In genomic region chr13:110881811-110882210, GRCh38 we compare ENCODE assay signal across 16 cellular contexts. TPM values are rescaled to one million over a fixed set of nuclear protein-coding genes. Genes with fewer than 3 reads are reported as not detected.
DNase-seq lines count a peak whose midpoint lies in the region; ATAC-seq and TF ChIP-seq lines count a peak whose summit lies in the region.
"Had no signal": no experiment of that assay in that cellular context is flagged by ENCODE, and none has a peak within 500 bp of the region (broad histone marks: within the 10 kb centered on the region; RNA-seq: fewer than 3 reads in every experiment).

No MANE protein-coding gene starts in this region.

- H3K4me3 ChIP-seq in hepatocyte, result no peak overlapping the region
- H3K4me3 ChIP-seq in smooth muscle cell, result no peak overlapping the region
- H3K4me3 ChIP-seq: GM23338 had no signal

- DNase-seq in activated naive CD8-positive, alpha-beta T cell treated with anti-CD3 and anti-CD28 coated beads, Interleukin-2, amount 50 U/mL, for 24 hours, result no peak
- DNase-seq in hepatocyte (ENCODE audit: low spot score), result no peak
- no peak for DNase-seq in osteocyte (ENCODE audit: extremely low spot score, unreplicated experiment)
- no peak for DNase-seq in smooth muscle cell (lab: John Stamatoyannopoulos, UW; ENCODE audit: unreplicated experiment)
- no peak for DNase-seq in NCI-H2029 treated with DMSO at 0.1 percent for 48 hours (lab: John Stamatoyannopoulos, UW)
- DNase-seq in inferior parietal cortex (ENCODE audit: extremely low spot score), result no peak
- no peak for DNase-seq in activated T-helper 2 cell treated with anti-CD3 and anti-CD28 coated beads, Interferon-gamma antibody, Interleukin-2, Interleukin-4, amounts not matched to agents 10 μg/mL and 5 μg/mL and 100 μg/mL, durations not matched to agents 14 hours and 24 hours and 36 hours (ENCODE audit: low spot score)
- DNase-seq: CD8-positive, alpha-beta T cell; COR-L47; DMS153; DMS79 treated with DMSO at 0.1 percent for 48 hours; EL; H7 had no signal

- H3K79me2 ChIP-seq in hepatocyte, result no peaks in the 10 kb centered on the region
- no peaks in the 10 kb centered on the region for H3K79me2 ChIP-seq in smooth muscle cell (ENCODE audit: low read depth)

- no peak for ATAC-seq in activated naive CD8-positive, alpha-beta T cell treated with anti-CD3 and anti-CD28 coated beads, Interleukin-2, amount 50 U/mL, for 24 hours
- no peak for ATAC-seq in HG02678 (IDR thresholded peaks at IDR 0.05; ENCODE audit: unreplicated experiment)
- ATAC-seq: CD8-positive, alpha-beta T cell; GM23338 had no signal

- WGBS in hepatocyte (ENCODE audit: low lambda C conversion rate, missing lambda C conversion rate), result 88% methylated on average over 9 of the region's 9 CpGs
- 79% methylated on average over 9 of the region's 9 CpGs for WGBS in smooth muscle cell (ENCODE audit: low lambda C conversion rate)

- no peaks in the 10 kb centered on the region for H3K9me2 ChIP-seq in hepatocyte (replicated peaks; ENCODE audit: insufficient read depth)

- H3K36me3 Mint-ChIP-seq in activated naive CD8-positive, alpha-beta T cell treated with anti-CD3 and anti-CD28 coated beads, Interleukin-2, amount 50 U/mL, for 24 hours (ENCODE audit: low read depth), result peaks cover 2% of the 10 kb centered on the region
- H3K36me3 Mint-ChIP-seq in osteocyte (ENCODE audit: unreplicated experiment), result peaks cover 10% of the 10 kb centered on the region
- peaks cover 3% of the 10 kb centered on the region for H3K36me3 Mint-ChIP-seq in activated T-helper 2 cell treated with anti-CD3 and anti-CD28 coated beads, Interferon-gamma antibody, Interleukin-2, Interleukin-4, amounts not matched to agents 10 μg/mL and 5 μg/mL and 100 μg/mL, durations not matched to agents 14 hours and 24 hours and 36 hours (ENCODE audit: low read depth)

- TF ChIP-seq CTCF in hepatocyte (IDR thresholded peaks at IDR 0.05; ENCODE audit: poor library complexity), result no peak
- TF ChIP-seq CTCF in osteocyte (IDR thresholded peaks at IDR 0.05), result no peak
- TF ChIP-seq CTCF in smooth muscle cell (IDR thresholded peaks at IDR 0.05; ENCODE audit: borderline replicate concordance, insufficient read depth, poor library complexity, severe bottlenecking), result no peak

- H2AFZ ChIP-seq in hepatocyte, result no peak overlapping the region
- no peak overlapping the region for H2AFZ ChIP-seq in smooth muscle cell (ENCODE audit: low read depth)
- H2AFZ ChIP-seq: GM23338 had no signal

- H3K9ac ChIP-seq in smooth muscle cell (ENCODE audit: low read depth), result no peak overlapping the region

- H3K36me3 ChIP-seq in hepatocyte (replicated peaks; ENCODE audit: insufficient read depth, low read depth), result no peaks in the 10 kb centered on the region
- H3K36me3 ChIP-seq in smooth muscle cell (ENCODE audit: low read depth), result no peaks in the 10 kb centered on the region

- H3K4me1 Mint-ChIP-seq in activated naive CD8-positive, alpha-beta T cell treated with anti-CD3 and anti-CD28 coated beads, Interleukin-2, amount 50 U/mL, for 24 hours, result peaks cover 11% of the 10 kb centered on the region
- peaks cover 17% of the 10 kb centered on the region for H3K4me1 Mint-ChIP-seq in osteocyte (ENCODE audit: unreplicated experiment)
- H3K4me1 Mint-ChIP-seq in activated T-helper 2 cell treated with anti-CD3 and anti-CD28 coated beads, Interferon-gamma antibody, Interleukin-2, Interleukin-4, amounts not matched to agents 10 μg/mL and 5 μg/mL and 100 μg/mL, durations not matched to agents 14 hours and 24 hours and 36 hours (ENCODE audit: low read depth), result peaks cover 12% of the 10 kb centered on the region

- no peak overlapping the region for H3K4me3 Mint-ChIP-seq in activated naive CD8-positive, alpha-beta T cell treated with anti-CD3 and anti-CD28 coated beads, Interleukin-2, amount 50 U/mL, for 24 hours
- no peak overlapping the region for H3K4me3 Mint-ChIP-seq in osteocyte (ENCODE audit: unreplicated experiment)
- H3K4me3 Mint-ChIP-seq in activated T-helper 2 cell treated with anti-CD3 and anti-CD28 coated beads, Interferon-gamma antibody, Interleukin-2, Interleukin-4, amounts not matched to agents 10 μg/mL and 5 μg/mL and 100 μg/mL, durations not matched to agents 14 hours and 24 hours and 36 hours (ENCODE audit: low read depth), result no peak overlapping the region
- H3K4me3 Mint-ChIP-seq: CD14-positive monocyte; CD8-positive, alpha-beta T cell; GM23338 had no signal

- peak overlapping the region; percentile 19 for H3K27ac Mint-ChIP-seq in activated naive CD8-positive, alpha-beta T cell treated with anti-CD3 and anti-CD28 coated beads, Interleukin-2, amount 50 U/mL, for 24 hours
- peak overlapping the region; percentile 21 for H3K27ac Mint-ChIP-seq in osteocyte (ENCODE audit: unreplicated experiment)
- no peak overlapping the region for H3K27ac Mint-ChIP-seq in activated T-helper 2 cell treated with anti-CD3 and anti-CD28 coated beads, Interferon-gamma antibody, Interleukin-2, Interleukin-4, amounts not matched to agents 10 μg/mL and 5 μg/mL and 100 μg/mL, durations not matched to agents 14 hours and 24 hours and 36 hours
- H3K27ac Mint-ChIP-seq: CD8-positive, alpha-beta T cell; GM23338 had no signal

- no peaks in the 10 kb centered on the region for H4K20me1 ChIP-seq in hepatocyte (ENCODE audit: insufficient read depth, poor library complexity, severe bottlenecking)
- H4K20me1 ChIP-seq in smooth muscle cell (ENCODE audit: low read depth), result peaks cover 14% of the 10 kb centered on the region

- H3K4me2 ChIP-seq in hepatocyte, result peak overlapping the region; percentile 13
- peak overlapping the region; percentile 77 for H3K4me2 ChIP-seq in smooth muscle cell
- H3K4me2 ChIP-seq: GM23338 had no signal

- intact Hi-C loops in activated T-helper 2 cell treated with anti-CD3 and anti-CD28 coated beads, Interferon-gamma antibody, Interleukin-2, Interleukin-4, amounts not matched to agents 10 μg/mL and 5 μg/mL and 100 μg/mL, durations not matched to agents 14 hours and 24 hours and 36 hours (cut with micrococcal nuclease), result no loop called here

- H3K9me3 ChIP-seq in hepatocyte (ENCODE audit: low read depth) (no peaks in the 10 kb centered on the region), smooth muscle cell (replicated peaks; ENCODE audit: low read depth) (no peaks in the 10 kb centered on the region)

- H3K27me3 ChIP-seq in hepatocyte, result no peaks in the 10 kb centered on the region
- no peaks in the 10 kb centered on the region for H3K27me3 ChIP-seq in smooth muscle cell (ENCODE audit: low read depth)

- H3K9me3 Mint-ChIP-seq in activated naive CD8-positive, alpha-beta T cell treated with anti-CD3 and anti-CD28 coated beads, Interleukin-2, amount 50 U/mL, for 24 hours, result no peaks in the 10 kb centered on the region
- no peaks in the 10 kb centered on the region for H3K9me3 Mint-ChIP-seq in osteocyte (ENCODE audit: unreplicated experiment)
- H3K9me3 Mint-ChIP-seq in activated T-helper 2 cell treated with anti-CD3 and anti-CD28 coated beads, Interferon-gamma antibody, Interleukin-2, Interleukin-4, amounts not matched to agents 10 μg/mL and 5 μg/mL and 100 μg/mL, durations not matched to agents 14 hours and 24 hours and 36 hours, result no peaks in the 10 kb centered on the region
- H3K9me3 Mint-ChIP-seq: CD14-positive monocyte; CD8-positive, alpha-beta T cell; GM23338 had no signal

- no peaks in the 10 kb centered on the region for H3K27me3 Mint-ChIP-seq in activated naive CD8-positive, alpha-beta T cell treated with anti-CD3 and anti-CD28 coated beads, Interleukin-2, amount 50 U/mL, for 24 hours
- no peaks in the 10 kb centered on the region for H3K27me3 Mint-ChIP-seq in osteocyte (ENCODE audit: unreplicated experiment)
- H3K27me3 Mint-ChIP-seq in activated T-helper 2 cell treated with anti-CD3 and anti-CD28 coated beads, Interferon-gamma antibody, Interleukin-2, Interleukin-4, amounts not matched to agents 10 μg/mL and 5 μg/mL and 100 μg/mL, durations not matched to agents 14 hours and 24 hours and 36 hours (ENCODE audit: low read depth), result no peaks in the 10 kb centered on the region

- H3F3A ChIP-seq in smooth muscle cell (ENCODE audit: low read depth), result peaks cover 17% of the 10 kb centered on the region

- H3K27ac ChIP-seq in hepatocyte, result peak overlapping the region; percentile 43
- H3K27ac ChIP-seq in smooth muscle cell (ENCODE audit: low read depth), result peak overlapping the region; percentile 78

- peaks cover 6% of the 10 kb centered on the region for H3K4me1 ChIP-seq in hepatocyte (ENCODE audit: insufficient read depth)
- H3K4me1 ChIP-seq in smooth muscle cell (ENCODE audit: low read depth), result peaks cover 27% of the 10 kb centered on the region

RNA-seq across cellular contexts. Expression of gene ANKRD10, which starts 33.1 kb away (rescaled TPM):
- total RNA-seq in hepatocyte (135 and 143 TPM in 2 replicates), osteocyte (248 and 257 TPM in 2 replicates), smooth muscle cell (61.8 and 77.4 TPM in 2 replicates)
- polyA plus RNA-seq in hepatocyte (104 and 135 TPM in 2 replicates), smooth muscle cell (31.0 and 42.8 TPM in 2 replicates)
- total RNA-seq in activated T-helper 2 cell treated with anti-CD3 and anti-CD28 coated beads, Interferon-gamma antibody, Interleukin-2, Interleukin-4, amounts not matched to agents 10 μg/mL and 5 μg/mL and 100 μg/mL, durations not matched to agents 14 hours and 24 hours and 36 hours, result 111 and 120 TPM in 2 replicates
